In genomic region chr17:6549384-6550036, GRCh38 we compare ENCODE assay signal across 21 cellular contexts. TPM values are rescaled to one million over a fixed set of nuclear protein-coding genes. Genes with fewer than 3 reads are reported as not detected.
DNase-seq lines count a peak whose midpoint lies in the region; ATAC-seq, FAIRE-seq and TF ChIP-seq lines count a peak whose summit lies in the region.
"Had no signal": no experiment of that assay in that cellular context is flagged by ENCODE, and none has a peak within 500 bp of the region (broad histone marks: within the 10 kb centered on the region; RNA-seq: fewer than 3 reads in every experiment).

No MANE protein-coding gene starts in this region.

- H3K79me2 ChIP-seq in PC-3 (ENCODE audit: low read length): peaks cover 9% of the 10 kb centered on the region; the same call in 1 of the 2 replicates

- peak overlapping the region; percentile 85 for H3K4me2 ChIP-seq in BLaER1
- H3K4me2 ChIP-seq in PC-3 (ENCODE audit: low read length): no peak overlapping the region
- H3K4me2 ChIP-seq: SK-N-SH had no signal

- no peak for TF ChIP-seq POLR2A in esophagus squamous epithelium (IDR thresholded peaks at IDR 0.05)

- H3K27me3 ChIP-seq in BLaER1: peaks cover 24% of the 10 kb centered on the region
- H3K27me3 ChIP-seq in PC-3 (ENCODE audit: low read length): no peaks in the 10 kb centered on the region
- peaks cover 0 to 2% (median 0%) of the 10 kb centered on the region in 4 donors for H3K27me3 ChIP-seq in esophagus squamous epithelium
- H3K27me3 ChIP-seq in rectal smooth muscle tissue (ENCODE audit: control insufficient read depth, insufficient read depth, low read length): no peaks in the 10 kb centered on the region
- H3K27me3 ChIP-seq: colonic mucosa had no signal

- TF ChIP-seq CTCF in PC-3 (conservative IDR thresholded peaks at IDR 0.05; ENCODE audit: low read depth, low read length): no peak
- peak in 1 of 6 experiments; percentile 3 for TF ChIP-seq CTCF in esophagus squamous epithelium (IDR thresholded peaks at IDR 0.05)

- no peak for ATAC-seq in PC-3
- no peak for ATAC-seq in HG03354 (IDR thresholded peaks at IDR 0.05; ENCODE audit: poor library complexity, severe bottlenecking, unreplicated experiment)
- no peak for ATAC-seq in HG03159 (IDR thresholded peaks at IDR 0.05; ENCODE audit: unreplicated experiment)
- ATAC-seq in GM18867 (IDR thresholded peaks at IDR 0.05; ENCODE audit: unreplicated experiment): no peak
- ATAC-seq: stimulated activated naive CD8-positive, alpha-beta T cell treated with anti-CD3 and anti-CD28 coated beads, Interleukin-15, Interleukin-2, amounts not matched to agents 100 U/mL and 50 U/mL, for 24 hours had no signal

- H3K4me1 ChIP-seq in BLaER1: peaks cover 50% of the 10 kb centered on the region
- peaks cover 51% of the 10 kb centered on the region for H3K4me1 ChIP-seq in PC-3 (ENCODE audit: insufficient read depth, low read length)
- H3K4me1 ChIP-seq in esophagus squamous epithelium: peaks cover 54 to 99% (median 55%) of the 10 kb centered on the region in 3 donors
- H3K4me1 ChIP-seq in rectal smooth muscle tissue (ENCODE audit: control insufficient read depth, insufficient read depth, low read length): peaks cover 19% of the 10 kb centered on the region
- H3K4me1 ChIP-seq: colonic mucosa had no signal

- DNase-seq in PC-3 (no peak), esophagus squamous epithelium (lab: John Stamatoyannopoulos, UW) (no peak), frontal cortex (ENCODE audit: low spot score in 2 of 2) (no peak)
- DNase-seq: activated CD4-positive, alpha-beta T cell treated with anti-CD3 and anti-CD28 coated beads, Interleukin-2, amount 50 U/mL, for 4 hours; activated effector memory CD4-positive, alpha-beta T cell treated with Interleukin-2 at 50 U/mL for 16 hours; colonic mucosa; IMR-90; NCI-H1417 treated with DMSO at 0.1 percent for 48 hours; NCI-H2107; NCI-H524; SK-N-SH; stimulated activated CD4-positive, alpha-beta T cell treated with anti-CD3 and anti-CD28 coated beads, Interleukin-2, amount 100 ng/mL, for 24 hours; stimulated activated naive CD8-positive, alpha-beta T cell treated with anti-CD3 and anti-CD28 coated beads, Interleukin-15, Interleukin-2, amounts not matched to agents 100 U/mL and 50 U/mL, for 24 hours; WERI-Rb-1 had no signal

- CTCF ChIA-PET in PC-3 (lab: Charles Lee): no interaction called here

- H3F3A ChIP-seq in PC-3 (ENCODE audit: low read length, unreplicated experiment): no peaks in the 10 kb centered on the region

- no peak overlapping the region for H2AFZ ChIP-seq in PC-3 (ENCODE audit: low read length)

- POLR2A ChIA-PET in PC-3 (lab: Charles Lee; ENCODE audit: unreplicated experiment): no interaction called here

- H3K36me3 ChIP-seq in BLaER1: no peaks in the 10 kb centered on the region
- H3K36me3 ChIP-seq in PC-3 (ENCODE audit: low read depth, low read length): no peaks in the 10 kb centered on the region
- no peaks in the 10 kb centered on the region for H3K36me3 ChIP-seq in esophagus squamous epithelium
- H3K36me3 ChIP-seq in rectal smooth muscle tissue (ENCODE audit: control insufficient read depth, insufficient read depth, low read length): no peaks in the 10 kb centered on the region
- H3K36me3 ChIP-seq: colonic mucosa, WERI-Rb-1 had no signal

- H3K4me3 ChIP-seq in BLaER1 (no peak overlapping the region), PC-3 (ENCODE audit: low read length) (no peak overlapping the region), esophagus squamous epithelium (no peak overlapping the region), rectal smooth muscle tissue (ENCODE audit: low read length) (no peak overlapping the region)
- H3K4me3 ChIP-seq: colonic mucosa, skin epidermis had no signal

- no peak for FAIRE-seq in frontal cortex (lab: Jason Lieb, UNC)

- peaks cover 3% of the 10 kb centered on the region for H4K20me1 ChIP-seq in BLaER1
- no peaks in the 10 kb centered on the region for H4K20me1 ChIP-seq in PC-3 (ENCODE audit: low read length)

- H3K9me3 ChIP-seq in BLaER1 (no peaks in the 10 kb centered on the region), PC-3 (ENCODE audit: low read length) (no peaks in the 10 kb centered on the region), esophagus squamous epithelium (no peaks in the 10 kb centered on the region)
- H3K9me3 ChIP-seq: colonic mucosa, SK-N-SH had no signal

- no peaks in the 10 kb centered on the region for H3K9me2 ChIP-seq in PC-3 (replicated peaks; ENCODE audit: low read length)
- H3K9me2 ChIP-seq: SK-N-SH had no signal

- BruUV-seq in PC-3 (replicated peaks; lab: Mats Ljungman, UMichigan): no TSS peak

- WGBS in esophagus squamous epithelium, 2 donors: 23 to 35% methylated on average over 3 to 7 of the region's 9 CpGs

- intact Hi-C loops in PC-3 (cut with micrococcal nuclease) (loop anchor here (5.0 kb wide), 1 partner anchor 42 kb away; no protein-coding TSS in a partner anchor), esophagus squamous epithelium (cut with DNase I) (loop anchor here (10.0 kb wide), 1 partner anchor 95 kb away; the partner anchor contains the start of genes KIAA0753 and TXNDC17)

- H3K9ac ChIP-seq in BLaER1: no peak overlapping the region
- H3K9ac ChIP-seq in PC-3 (ENCODE audit: low read length): no peak overlapping the region
- no peak overlapping the region for H3K9ac ChIP-seq in rectal smooth muscle tissue (ENCODE audit: low read length)
- H3K9ac ChIP-seq: SK-N-SH had no signal

- no peak overlapping the region for H3K27ac ChIP-seq in BLaER1
- H3K27ac ChIP-seq in PC-3 (ENCODE audit: low read length): peak overlapping the region; percentile 62
- H3K27ac ChIP-seq in esophagus squamous epithelium: peak overlapping the region; percentile 19 to 96 (median 80)
- peak overlapping the region; percentile 87 for H3K27ac ChIP-seq in rectal smooth muscle tissue (ENCODE audit: low read depth, low read length)
- H3K27ac ChIP-seq: colonic mucosa, HL-60, WERI-Rb-1 had no signal

RNA-seq across cellular contexts. Expression of gene PITPNM3, which starts 6.8 kb away (rescaled TPM):
- total RNA-seq in PC-3 (2014; rRNA removed) (7.1 and 9.7 TPM in 2 replicates), esophagus squamous epithelium (10 to 100 TPM; 14.0 to 33.4 (median 21.5) TPM), frontal cortex (10.6 TPM)
